1 cellular context compared by ENCODE assay signal in genomic region chr17:18006495-18007239, GRCh38.
TF ChIP-seq lines count a peak whose summit lies in the region.

No MANE protein-coding gene starts in this region.

TF ChIP-seq in HEK293, 187 proteins besides CTCF, POLR2A, EP300 and RAD21 (continued from another document):
- TF ChIP-seq ZBTB11 (tag by site-specific recombination; conservative IDR thresholded peaks at IDR 0.05; ENCODE audit: low read depth) (no peak), ZNF654 (tag by site-specific recombination; IDR thresholded peaks at IDR 0.05; ENCODE audit: low read depth) (no peak)
TF ChIP-seq in HEK293: peak in this region for 5.
